In the genomic region with DNA sequence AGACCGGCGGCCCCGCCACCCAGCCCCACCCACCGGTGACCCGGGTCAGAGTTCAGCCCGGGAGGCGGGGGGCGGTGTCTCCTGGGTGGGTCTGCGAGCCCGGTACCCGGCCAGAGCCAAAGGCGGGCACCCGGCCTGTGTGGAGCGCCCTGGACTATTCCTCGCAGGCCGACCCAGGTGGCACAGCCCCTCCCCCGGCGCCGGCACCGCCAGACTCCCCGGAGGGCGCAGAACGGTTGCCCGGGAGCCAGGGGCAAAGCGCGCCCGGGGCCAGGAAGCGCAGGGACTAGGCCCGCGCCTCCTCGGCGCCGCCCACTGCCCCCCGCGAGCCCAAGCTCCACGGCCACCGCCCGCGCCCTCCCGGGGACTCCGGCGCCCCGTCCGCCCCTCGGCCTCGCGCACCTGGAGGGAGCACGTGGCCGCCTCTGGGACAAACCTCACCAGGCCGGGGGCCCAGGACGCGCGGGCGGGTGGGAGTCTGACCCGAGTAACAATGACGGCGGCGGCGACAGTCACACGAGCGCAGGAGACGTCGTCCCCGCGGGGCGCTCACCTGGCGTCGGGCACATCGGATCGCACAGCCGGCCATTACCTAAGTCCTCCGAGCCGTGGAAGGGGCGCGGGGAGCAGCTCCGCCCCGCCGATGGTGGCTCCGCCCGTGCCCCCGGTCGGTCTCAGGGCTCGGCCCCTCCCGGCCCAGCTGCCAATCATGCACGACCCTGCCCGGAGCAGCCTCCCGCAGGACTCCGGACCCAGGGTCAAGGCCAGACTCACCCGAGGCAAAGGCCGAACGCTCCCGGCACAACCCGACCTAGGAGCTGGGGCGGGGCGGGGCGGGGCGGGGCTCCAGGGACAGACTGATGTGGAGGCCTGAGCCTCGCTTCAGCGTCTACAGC, we compare ENCODE assay signal across 2 cellular contexts.
A peak's percentile ranks its signal among the peaks of the same experiment; 100 is the strongest.
TF ChIP-seq lines count a peak whose summit lies in the region.

No MANE protein-coding gene starts in this region.

TF ChIP-seq in GM23338, 12 proteins besides CTCF, POLR2A, EP300 and RAD21 (continues in another document):
- no peak for TF ChIP-seq ZNF114 (CRISPR knock-in tag; IDR thresholded peaks at IDR 0.05)
- TF ChIP-seq POLR2AphosphoS5 (IDR thresholded peaks at IDR 0.05; ENCODE audit: low read depth), result no peak
- TF ChIP-seq, protein P1, sequence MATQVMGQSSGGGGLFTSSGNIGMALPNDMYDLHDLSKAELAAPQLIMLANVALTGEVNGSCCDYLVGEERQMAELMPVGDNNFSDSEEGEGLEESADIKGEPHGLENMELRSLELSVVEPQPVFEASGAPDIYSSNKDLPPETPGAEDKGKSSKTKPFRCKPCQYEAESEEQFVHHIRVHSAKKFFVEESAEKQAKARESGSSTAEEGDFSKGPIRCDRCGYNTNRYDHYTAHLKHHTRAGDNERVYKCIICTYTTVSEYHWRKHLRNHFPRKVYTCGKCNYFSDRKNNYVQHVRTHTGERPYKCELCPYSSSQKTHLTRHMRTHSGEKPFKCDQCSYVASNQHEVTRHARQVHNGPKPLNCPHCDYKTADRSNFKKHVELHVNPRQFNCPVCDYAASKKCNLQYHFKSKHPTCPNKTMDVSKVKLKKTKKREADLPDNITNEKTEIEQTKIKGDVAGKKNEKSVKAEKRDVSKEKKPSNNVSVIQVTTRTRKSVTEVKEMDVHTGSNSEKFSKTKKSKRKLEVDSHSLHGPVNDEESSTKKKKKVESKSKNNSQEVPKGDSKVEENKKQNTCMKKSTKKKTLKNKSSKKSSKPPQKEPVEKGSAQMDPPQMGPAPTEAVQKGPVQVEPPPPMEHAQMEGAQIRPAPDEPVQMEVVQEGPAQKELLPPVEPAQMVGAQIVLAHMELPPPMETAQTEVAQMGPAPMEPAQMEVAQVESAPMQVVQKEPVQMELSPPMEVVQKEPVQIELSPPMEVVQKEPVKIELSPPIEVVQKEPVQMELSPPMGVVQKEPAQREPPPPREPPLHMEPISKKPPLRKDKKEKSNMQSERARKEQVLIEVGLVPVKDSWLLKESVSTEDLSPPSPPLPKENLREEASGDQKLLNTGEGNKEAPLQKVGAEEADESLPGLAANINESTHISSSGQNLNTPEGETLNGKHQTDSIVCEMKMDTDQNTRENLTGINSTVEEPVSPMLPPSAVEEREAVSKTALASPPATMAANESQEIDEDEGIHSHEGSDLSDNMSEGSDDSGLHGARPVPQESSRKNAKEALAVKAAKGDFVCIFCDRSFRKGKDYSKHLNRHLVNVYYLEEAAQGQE (IDR thresholded peaks at IDR 0.05; ENCODE audit: unreplicated experiment), result no peak
- TF ChIP-seq EZH2 (IDR thresholded peaks at IDR 0.05; ENCODE audit: low read depth, unreplicated experiment), result no peak
- TF ChIP-seq ZNF331 (CRISPR knock-in tag; IDR thresholded peaks at IDR 0.05; ENCODE audit: low read depth), result no peak
- no peak for TF ChIP-seq STAT1 (IDR thresholded peaks at IDR 0.05; ENCODE audit: unreplicated experiment)
- TF ChIP-seq EZH2phosphoT487 (IDR thresholded peaks at IDR 0.05; ENCODE audit: unreplicated experiment), result no peak
- TF ChIP-seq, protein P2, sequence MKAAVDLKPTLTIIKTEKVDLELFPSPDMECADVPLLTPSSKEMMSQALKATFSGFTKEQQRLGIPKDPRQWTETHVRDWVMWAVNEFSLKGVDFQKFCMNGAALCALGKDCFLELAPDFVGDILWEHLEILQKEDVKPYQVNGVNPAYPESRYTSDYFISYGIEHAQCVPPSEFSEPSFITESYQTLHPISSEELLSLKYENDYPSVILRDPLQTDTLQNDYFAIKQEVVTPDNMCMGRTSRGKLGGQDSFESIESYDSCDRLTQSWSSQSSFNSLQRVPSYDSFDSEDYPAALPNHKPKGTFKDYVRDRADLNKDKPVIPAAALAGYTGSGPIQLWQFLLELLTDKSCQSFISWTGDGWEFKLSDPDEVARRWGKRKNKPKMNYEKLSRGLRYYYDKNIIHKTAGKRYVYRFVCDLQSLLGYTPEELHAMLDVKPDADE (IDR thresholded peaks at IDR 0.05), result no peak

TF ChIP-seq in K562, 482 proteins besides CTCF, POLR2A, EP300 and RAD21:
- TF ChIP-seq HNRNPL (IDR thresholded peaks at IDR 0.05; ENCODE audit: low read depth, low read length) (0 out of 2 replicates have a peak, but pooled peaks have one; percentile 11), GTF3C2 (IDR thresholded peaks at IDR 0.05; ENCODE audit: borderline replicate concordance, extremely low read depth, insufficient read length) (no peak)
TF ChIP-seq in K562: peak in this region for 1.
